Comparison of ENCODE assay signal across 26 cellular contexts in the genomic region with DNA sequence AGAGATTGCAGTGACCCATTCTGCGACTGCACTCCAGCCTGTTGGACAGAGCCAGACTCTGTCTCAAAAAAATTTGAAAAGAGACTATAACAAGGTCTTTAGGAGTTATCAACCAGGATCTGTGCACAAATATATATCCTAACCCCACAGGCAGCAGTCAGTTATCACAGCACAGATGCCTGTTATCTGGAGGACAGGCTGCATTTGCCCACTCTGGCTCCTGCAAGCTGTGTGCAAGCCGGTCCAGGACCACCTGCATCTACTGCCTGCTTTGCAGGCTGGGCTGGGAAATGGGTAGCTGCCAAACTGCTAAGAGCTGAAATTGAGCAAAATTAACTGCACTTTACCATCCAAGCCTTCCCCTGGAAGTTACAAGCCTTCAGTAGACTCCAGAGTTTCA.
"Had no signal": no experiment of that assay in that cellular context is flagged by ENCODE, and none has a peak within 500 bp of the region (broad histone marks: within the 10 kb centered on the region; RNA-seq: fewer than 3 reads in every experiment).

No MANE protein-coding gene starts in this region.

- H3K27ac Mint-ChIP-seq: activated B cell treated with CpG ODN at 0.5 μM for 24 hours; activated CD8-positive, alpha-beta T cell treated with anti-CD3 and anti-CD28 coated beads for 36 hours; activated naive CD8-positive, alpha-beta T cell treated with anti-CD3 and anti-CD28 coated beads, Interleukin-2, amount 50 U/mL, for 24 hours; activated T-helper 17 cell treated with anti-CD3 and anti-CD28 coated beads, Interleukin-2, amount 50 U/mL, for 72 hours; stimulated activated memory B cell treated with anti-CD40 and anti-IgM and Interleukin-4, amounts not matched to agents 10 μg/mL and 1 μg/mL and 100 μg/mL, for 72 hours; stimulated activated naive CD8-positive, alpha-beta T cell treated with anti-CD3 and anti-CD28 coated beads, Interleukin-15, amount 100 ng/mL, for 72 hours had no signal

- H3K4me1 ChIP-seq: gastroesophageal sphincter, left ventricle myocardium inferior, psoas muscle, vagina had no signal

- H3K27me3 ChIP-seq: gastroesophageal sphincter, hepatocyte, upper lobe of left lung, vagina had no signal

- H2AFZ ChIP-seq: hepatocyte, parathyroid adenoma had no signal

- DNase-seq: activated B cell treated with CpG ODN at 0.5 μM for 24 hours; activated CD4-positive, alpha-beta T cell treated with anti-CD3 and anti-CD28 coated beads, Interleukin-2, amount 50 U/mL, for 1 hour; activated CD8-positive, alpha-beta T cell treated with anti-CD3 and anti-CD28 coated beads for 36 hours; activated naive CD8-positive, alpha-beta T cell treated with anti-CD3 and anti-CD28 coated beads, Interleukin-2, amount 50 U/mL, for 24 hours; activated T-cell treated with anti-CD3 and anti-CD28 coated beads, Interleukin-2, amount 50 U/mL, for 4 hours; amygdala; caudate nucleus; effector CD4-positive, alpha-beta T cell; left ventricle myocardium inferior; nucleus accumbens; psoas muscle; stimulated activated CD4-positive, alpha-beta T cell treated with anti-CD3 and anti-CD28 coated beads, Interleukin-1b, Interleukin-23, amount 100 ng/mL, for 48 hours; stimulated activated CD4-positive, alpha-beta T cell treated with anti-CD3 and anti-CD28 coated beads, Interleukin-4, amount 100 ng/mL, for 4 hours; stimulated activated CD8-positive, alpha-beta memory T cell treated with anti-CD3 and anti-CD28 coated beads, Interleukin-4, amount 100 ng/mL, for 48 hours; stimulated activated naive CD8-positive, alpha-beta T cell treated with anti-CD3 and anti-CD28 coated beads, Interleukin-15, amount 100 ng/mL, for 72 hours; substantia nigra; upper lobe of left lung had no signal

- ATAC-seq: activated CD8-positive, alpha-beta T cell treated with anti-CD3 and anti-CD28 coated beads for 36 hours; activated naive CD8-positive, alpha-beta T cell treated with anti-CD3 and anti-CD28 coated beads, Interleukin-2, amount 50 U/mL, for 24 hours; activated T-cell treated with anti-CD3 and anti-CD28 coated beads, Interleukin-2, amount 50 U/mL, for 4 hours; activated T-helper 17 cell treated with anti-CD3 and anti-CD28 coated beads, Interleukin-2, amount 50 U/mL, for 72 hours; gastroesophageal sphincter; psoas muscle; stimulated activated memory B cell treated with anti-CD40 and anti-IgM and Interleukin-4, amounts not matched to agents 10 μg/mL and 1 μg/mL and 100 μg/mL, for 72 hours; stimulated activated naive CD8-positive, alpha-beta T cell treated with anti-CD3 and anti-CD28 coated beads, Interleukin-15, amount 100 ng/mL, for 72 hours had no signal

- H3K9me3 Mint-ChIP-seq: activated B cell treated with CpG ODN at 0.5 μM for 24 hours; activated CD8-positive, alpha-beta T cell treated with anti-CD3 and anti-CD28 coated beads for 36 hours; activated naive CD4-positive, alpha-beta T cell treated with anti-CD3 and anti-CD28 coated beads, Interleukin-2, amount 50 U/mL, for 24 hours; activated naive CD8-positive, alpha-beta T cell treated with anti-CD3 and anti-CD28 coated beads, Interleukin-2, amount 50 U/mL, for 24 hours; activated T-cell treated with anti-CD3 and anti-CD28 coated beads, Interleukin-2, amount 50 U/mL, for 4 hours; activated T-helper 17 cell treated with anti-CD3 and anti-CD28 coated beads, Interleukin-2, amount 50 U/mL, for 72 hours; stimulated activated memory B cell treated with anti-CD40 and anti-IgM and Interleukin-4, amounts not matched to agents 10 μg/mL and 1 μg/mL and 100 μg/mL, for 72 hours; stimulated activated naive CD8-positive, alpha-beta T cell treated with anti-CD3 and anti-CD28 coated beads, Interleukin-15, amount 100 ng/mL, for 72 hours had no signal

- H3K4me3 Mint-ChIP-seq: activated B cell treated with CpG ODN at 0.5 μM for 24 hours; activated CD8-positive, alpha-beta T cell treated with anti-CD3 and anti-CD28 coated beads for 36 hours; activated naive CD4-positive, alpha-beta T cell treated with anti-CD3 and anti-CD28 coated beads, Interleukin-2, amount 50 U/mL, for 24 hours; activated naive CD8-positive, alpha-beta T cell treated with anti-CD3 and anti-CD28 coated beads, Interleukin-2, amount 50 U/mL, for 24 hours; activated T-cell treated with anti-CD3 and anti-CD28 coated beads, Interleukin-2, amount 50 U/mL, for 4 hours; activated T-helper 17 cell treated with anti-CD3 and anti-CD28 coated beads, Interleukin-2, amount 50 U/mL, for 72 hours; stimulated activated memory B cell treated with anti-CD40 and anti-IgM and Interleukin-4, amounts not matched to agents 10 μg/mL and 1 μg/mL and 100 μg/mL, for 72 hours; stimulated activated naive CD8-positive, alpha-beta T cell treated with anti-CD3 and anti-CD28 coated beads, Interleukin-15, amount 100 ng/mL, for 72 hours had no signal

- H3K4me2 ChIP-seq: hepatocyte, smooth muscle cell had no signal

- H3K9ac ChIP-seq: parathyroid adenoma had no signal

- H3K36me3 Mint-ChIP-seq: activated naive CD4-positive, alpha-beta T cell treated with anti-CD3 and anti-CD28 coated beads, Interleukin-2, amount 50 U/mL, for 24 hours; stimulated activated memory B cell treated with anti-CD40 and anti-IgM and Interleukin-4, amounts not matched to agents 10 μg/mL and 1 μg/mL and 100 μg/mL, for 72 hours had no signal

- H3K27ac ChIP-seq: gastroesophageal sphincter, hepatocyte, left ventricle myocardium inferior, parathyroid adenoma, psoas muscle, upper lobe of left lung, vagina had no signal

- H3K9me3 ChIP-seq: gastroesophageal sphincter, left ventricle myocardium inferior, psoas muscle, upper lobe of left lung, vagina had no signal

- H3K4me3 ChIP-seq: gastroesophageal sphincter, hepatocyte, left ventricle myocardium inferior, lung, psoas muscle, smooth muscle cell, upper lobe of left lung, vagina had no signal

- H3K79me2 ChIP-seq: hepatocyte, parathyroid adenoma had no signal

- H3K36me3 ChIP-seq: gastroesophageal sphincter, left ventricle myocardium inferior, upper lobe of left lung, vagina had no signal

- H3K27me3 Mint-ChIP-seq: activated B cell treated with CpG ODN at 0.5 μM for 24 hours; activated CD8-positive, alpha-beta T cell treated with anti-CD3 and anti-CD28 coated beads for 36 hours; activated naive CD4-positive, alpha-beta T cell treated with anti-CD3 and anti-CD28 coated beads, Interleukin-2, amount 50 U/mL, for 24 hours; activated naive CD8-positive, alpha-beta T cell treated with anti-CD3 and anti-CD28 coated beads, Interleukin-2, amount 50 U/mL, for 24 hours; activated T-helper 17 cell treated with anti-CD3 and anti-CD28 coated beads, Interleukin-2, amount 50 U/mL, for 72 hours; stimulated activated memory B cell treated with anti-CD40 and anti-IgM and Interleukin-4, amounts not matched to agents 10 μg/mL and 1 μg/mL and 100 μg/mL, for 72 hours; stimulated activated naive CD8-positive, alpha-beta T cell treated with anti-CD3 and anti-CD28 coated beads, Interleukin-15, amount 100 ng/mL, for 72 hours had no signal
